6 cellular contexts compared by ENCODE assay signal in genomic region chr19:570814-571126, GRCh38. TPM values are rescaled to one million over a fixed set of nuclear protein-coding genes. Genes with fewer than 3 reads are reported as not detected.
A peak's percentile ranks its signal among the peaks of the same experiment; 100 is the strongest.
DNase-seq lines count a peak whose midpoint lies in the region; ATAC-seq and TF ChIP-seq lines count a peak whose summit lies in the region.
"Not testable (repeated sequence)": the region's sequence is repeated elsewhere in the genome, so short reads cannot be mapped to it uniquely, and the experiment has no call there.

No MANE protein-coding gene starts in this region.

- not testable (repeated sequence) for TF ChIP-seq CTCF in CD4-positive, alpha-beta T cell (IDR thresholded peaks at IDR 0.05); OCI-LY3 (IDR thresholded peaks at IDR 0.05; ENCODE audit: low read depth, low read length); epithelial cell of proximal tubule (conservative IDR thresholded peaks at IDR 0.05; ENCODE audit: low read depth, low read length)

- CTCF ChIA-PET in CD4-positive, alpha-beta T cell (lab: Charles Lee); activated naive CD4-positive, alpha-beta T cell treated with anti-CD3 and anti-CD28 coated beads for 36 hours (lab: Charles Lee): not testable (repeated sequence)

- peak overlapping the region; percentile 95 for H3K27ac Mint-ChIP-seq in CD4-positive, alpha-beta T cell
- H3K27ac Mint-ChIP-seq in activated naive CD4-positive, alpha-beta T cell treated with anti-CD3 and anti-CD28 coated beads for 36 hours: peak overlapping the region; percentile 92
- peak overlapping the region; percentile 2 for H3K27ac Mint-ChIP-seq in memory B cell

- H4K20me1 ChIP-seq in OCI-LY3 (ENCODE audit: insufficient read depth, low read length): peaks cover 25% of the 10 kb centered on the region

- POLR2A ChIA-PET in CD4-positive, alpha-beta T cell (lab: Charles Lee): interaction anchor here (2.2 kb wide), 1 partner anchor 60 kb away, joined by 15 read pairs; no protein-coding TSS in a partner anchor

- H3K9me3 Mint-ChIP-seq in CD4-positive, alpha-beta T cell; activated naive CD4-positive, alpha-beta T cell treated with anti-CD3 and anti-CD28 coated beads for 36 hours; memory B cell: not testable (repeated sequence)

- not testable (repeated sequence) for H3K27me3 ChIP-seq in CD4-positive, alpha-beta T cell (ENCODE audit: control insufficient read depth, insufficient read depth, low read length); OCI-LY3 (ENCODE audit: low read depth, low read length); skeletal muscle satellite cell (ENCODE audit: control insufficient read depth, insufficient read depth, low read length)

- H3K4me2 ChIP-seq in OCI-LY3 (ENCODE audit: low read length): peak overlapping the region; percentile 78
- peak overlapping the region; percentile 89 for H3K4me2 ChIP-seq in skeletal muscle satellite cell (ENCODE audit: low read length)

- peak overlapping the region; percentile 54 for H2AFZ ChIP-seq in OCI-LY3 (ENCODE audit: low read depth, low read length)

- H3K36me3 ChIP-seq in OCI-LY3 (replicated peaks; ENCODE audit: low read depth, low read length): peaks cover 17% of the 10 kb centered on the region
- H3K36me3 ChIP-seq in skeletal muscle satellite cell (ENCODE audit: insufficient read depth, low read length): not testable (repeated sequence)

- intact Hi-C loops in CD4-positive, alpha-beta T cell (cut with DNase I, micrococcal nuclease): loop anchor here (1.0 to 5.0 kb wide), 6 partner anchors 37 to 837 kb away; partner anchors contain the start of genes DAZAP1 (in 1 of the 2), POLRMT (in 1 of the 2), RNF126 (in 1 of the 2) and TPGS1 (in 1 of the 2)
- intact Hi-C loops in activated naive CD4-positive, alpha-beta T cell treated with anti-CD3 and anti-CD28 coated beads for 36 hours (cut with micrococcal nuclease): loop anchor here (5.0 kb wide), 1 partner anchor 347 kb away; the partner anchor contains the start of gene KISS1R

- peak overlapping the region; percentile 82 for H3K4me3 ChIP-seq in OCI-LY3 (ENCODE audit: low read length)
- H3K4me3 ChIP-seq in epithelial cell of proximal tubule (ENCODE audit: low read depth, low read length): peak overlapping the region; percentile 61
- H3K4me3 ChIP-seq in skeletal muscle satellite cell (ENCODE audit: low read length): peak overlapping the region; percentile 90

- ATAC-seq in CD4-positive, alpha-beta T cell (ENCODE audit: poor library complexity): not testable (repeated sequence)
- peak; percentile 15 for ATAC-seq in memory B cell (ENCODE audit: low read depth)

- H3K4me1 Mint-ChIP-seq in CD4-positive, alpha-beta T cell (ENCODE audit: low read depth): peaks cover 40% of the 10 kb centered on the region
- peaks cover 29% of the 10 kb centered on the region for H3K4me1 Mint-ChIP-seq in activated naive CD4-positive, alpha-beta T cell treated with anti-CD3 and anti-CD28 coated beads for 36 hours (ENCODE audit: low read depth)
- H3K4me1 Mint-ChIP-seq in memory B cell: peaks cover 21% of the 10 kb centered on the region

- peak in 1 of 10 experiments; percentile 49 for DNase-seq in CD4-positive, alpha-beta T cell
- DNase-seq in activated naive CD4-positive, alpha-beta T cell treated with anti-CD3 and anti-CD28 coated beads for 36 hours; epithelial cell of proximal tubule (ENCODE audit: low read depth); memory B cell (ENCODE audit: low spot score in 2 of 2): not testable (repeated sequence)

- H3K79me2 ChIP-seq in OCI-LY3 (ENCODE audit: low read length): peaks cover 34% of the 10 kb centered on the region

- not testable (repeated sequence) for H3K27me3 Mint-ChIP-seq in CD4-positive, alpha-beta T cell; activated naive CD4-positive, alpha-beta T cell treated with anti-CD3 and anti-CD28 coated beads for 36 hours (ENCODE audit: low read depth); memory B cell

- H3K9ac ChIP-seq in OCI-LY3 (ENCODE audit: low read length): peak overlapping the region; percentile 92
- H3K9ac ChIP-seq in skeletal muscle satellite cell (ENCODE audit: low read depth, low read length): not testable (repeated sequence)

- peaks cover 14% of the 10 kb centered on the region for H3K36me3 Mint-ChIP-seq in CD4-positive, alpha-beta T cell (ENCODE audit: low read depth)
- not testable (repeated sequence) for H3K36me3 Mint-ChIP-seq in activated naive CD4-positive, alpha-beta T cell treated with anti-CD3 and anti-CD28 coated beads for 36 hours (ENCODE audit: low read depth); memory B cell

- not testable (repeated sequence) for H3K9me3 ChIP-seq in CD4-positive, alpha-beta T cell (ENCODE audit: control insufficient read depth, low read length); OCI-LY3 (ENCODE audit: insufficient read depth, low read length); skeletal muscle satellite cell (replicated peaks; ENCODE audit: low read length)

- H3K4me3 Mint-ChIP-seq in CD4-positive, alpha-beta T cell: peak overlapping the region; percentile 99
- peak overlapping the region; percentile 90 for H3K4me3 Mint-ChIP-seq in activated naive CD4-positive, alpha-beta T cell treated with anti-CD3 and anti-CD28 coated beads for 36 hours
- peak overlapping the region; percentile 96 for H3K4me3 Mint-ChIP-seq in memory B cell

- H3K27ac ChIP-seq in CD4-positive, alpha-beta T cell (ENCODE audit: low read depth, low read length): peak overlapping the region; percentile 87
- H3K27ac ChIP-seq in OCI-LY3 (ENCODE audit: low read length): peak overlapping the region; percentile 94

- H3K4me1 ChIP-seq in OCI-LY3 (ENCODE audit: low read length) (peaks cover 17% of the 10 kb centered on the region), skeletal muscle satellite cell (ENCODE audit: control insufficient read depth, insufficient read depth, low read length) (peaks cover 26% of the 10 kb centered on the region)

RNA-seq across cellular contexts. Expression of gene BSG, which starts 1.6 kb away (rescaled TPM):
- total RNA-seq in CD4-positive, alpha-beta T cell: 10 to 100 TPM; 68.7 to 71.6 TPM
- total RNA-seq in activated naive CD4-positive, alpha-beta T cell treated with anti-CD3 and anti-CD28 coated beads for 36 hours: 100 to 1,000 TPM; 160 to 161 TPM
- total RNA-seq in epithelial cell of proximal tubule: 705 and 835 TPM in 2 replicates
- 268 and 289 TPM in 2 replicates for total RNA-seq in skeletal muscle satellite cell (2012; rRNA removed)

RNA-seq across cellular contexts. Expression of gene HCN2, which starts 18.9 kb away (rescaled TPM):
- total RNA-seq in CD4-positive, alpha-beta T cell: 1 to 10 TPM; 2.1 TPM
- total RNA-seq in activated naive CD4-positive, alpha-beta T cell treated with anti-CD3 and anti-CD28 coated beads for 36 hours: under 1 TPM; 0.41 to 0.49 TPM
- total RNA-seq in epithelial cell of proximal tubule: 0.22 TPM in 1 of 2 replicates, not detected in the other
- 0.76 and 2.4 TPM in 2 replicates for total RNA-seq in skeletal muscle satellite cell (2012; rRNA removed)

RNA-seq across cellular contexts. Expression of gene GZMM, which starts 26.9 kb away (rescaled TPM):
- total RNA-seq in CD4-positive, alpha-beta T cell: 10 to 100 TPM; 41.6 to 46.3 TPM
- total RNA-seq in activated naive CD4-positive, alpha-beta T cell treated with anti-CD3 and anti-CD28 coated beads for 36 hours: 10 to 100 TPM; 20.7 TPM
- not detected in 2 replicates for total RNA-seq in epithelial cell of proximal tubule
- total RNA-seq in skeletal muscle satellite cell (2012; rRNA removed): 0.22 TPM in 1 of 2 replicates, not detected in the other

RNA-seq across cellular contexts. Expression of gene CDC34, which starts 39.2 kb away (rescaled TPM):
- total RNA-seq in CD4-positive, alpha-beta T cell: 10 to 100 TPM; 38.5 to 43.4 TPM
- 10 to 100 TPM; 42.1 to 42.5 TPM for total RNA-seq in activated naive CD4-positive, alpha-beta T cell treated with anti-CD3 and anti-CD28 coated beads for 36 hours
- total RNA-seq in epithelial cell of proximal tubule: 142 and 265 TPM in 2 replicates
- total RNA-seq in skeletal muscle satellite cell (2012; rRNA removed): 42.3 and 47.2 TPM in 2 replicates

Comparison
In these comparisons a context has a peak if more than half of its experiments do, and no peak if none do; other contexts are left out.
1. H3K27ac Mint-ChIP-seq: peak in every context shown above with its lines; median percentile 95 in CD4-positive, alpha-beta T cell; 92 in activated naive CD4-positive, alpha-beta T cell treated with anti-CD3 and anti-CD28 coated beads for 36 hours; 2 in memory B cell.
2. RNA of gene GZMM, which starts 26.9 kb away (total RNA-seq): 41.6 to 46.3 TPM in CD4-positive, alpha-beta T cell and 20.7 TPM in activated naive CD4-positive, alpha-beta T cell treated with anti-CD3 and anti-CD28 coated beads for 36 hours; not detected in epithelial cell of proximal tubule; every median in the first group is over 10 times any median in the second.
3. Peak in every context shown above with its lines, with median percentiles within 50 percentile points of each other: H3K4me3 Mint-ChIP-seq and H3K4me3 ChIP-seq.